Comparison of ENCODE assay signal across 8 cellular contexts in the genomic region with DNA sequence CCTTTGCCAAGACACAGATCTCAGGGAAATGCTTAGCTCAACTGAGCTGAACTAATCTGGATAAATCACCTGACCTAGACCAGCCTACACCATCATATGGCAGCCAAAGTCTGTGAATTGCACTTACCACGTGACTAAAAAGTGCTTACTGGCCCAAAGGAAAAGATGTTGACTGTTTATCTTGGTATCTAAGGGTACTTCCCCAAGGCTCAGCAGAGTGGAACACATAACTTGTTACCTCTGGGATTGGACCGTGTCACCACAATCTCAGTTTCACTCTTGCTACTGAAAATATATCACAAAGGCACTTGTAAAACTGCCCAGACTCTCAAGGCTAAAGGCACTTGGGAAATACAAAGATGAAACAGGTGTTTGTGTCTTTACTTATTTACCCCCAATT. TPM values are rescaled to one million over a fixed set of nuclear protein-coding genes. Genes with fewer than 3 reads are reported as not detected.
DNase-seq lines count a peak whose midpoint lies in the region; ATAC-seq, FAIRE-seq and TF ChIP-seq lines count a peak whose summit lies in the region.
"Not testable (repeated sequence)": the region's sequence is repeated elsewhere in the genome, so short reads cannot be mapped to it uniquely, and the experiment has no call there.

No MANE protein-coding gene starts in this region.

- not testable (repeated sequence) for H3K4me1 Mint-ChIP-seq in astrocyte (ENCODE audit: low read depth, unreplicated experiment)
- peaks cover 30% of the 10 kb centered on the region for H3K4me1 Mint-ChIP-seq in stimulated activated naive CD8-positive, alpha-beta T cell treated with anti-CD3 and anti-CD28 coated beads, Interleukin-15, amount 100 ng/mL, for 72 hours

- not testable (repeated sequence) for H3K4me3 ChIP-seq in astrocyte (ENCODE audit: insufficient read depth, low read depth, low read length); left lung

- H3K27ac ChIP-seq in astrocyte (ENCODE audit: low read depth, low read length): not testable (repeated sequence)
- peak overlapping the region in 1 of 2 donors; percentile 28 for H3K27ac ChIP-seq in left lung

- not testable (repeated sequence) for H3K9me3 ChIP-seq in astrocyte (ENCODE audit: insufficient read depth, low read depth, low read length); left lung

- not testable (repeated sequence) for H2AFZ ChIP-seq in astrocyte (ENCODE audit: low read depth, low read length)

- not testable (repeated sequence) for H3K27me3 ChIP-seq in astrocyte (ENCODE audit: insufficient read depth, low read length); left lung

- not testable (repeated sequence) for H3K9me3 Mint-ChIP-seq in astrocyte (ENCODE audit: unreplicated experiment); stimulated activated naive CD8-positive, alpha-beta T cell treated with anti-CD3 and anti-CD28 coated beads, Interleukin-15, amount 100 ng/mL, for 72 hours

- in situ Hi-C loops in GM13977 (cut with MboI; ENCODE audit: low pct_unique_long_range_greater_than_20kb, low sequenced_read_pairs, unreplicated experiment): loop anchor here (25.0 kb wide), 1 partner anchor 188 kb away; no protein-coding TSS in a partner anchor

- H3K27ac Mint-ChIP-seq in astrocyte (ENCODE audit: unreplicated experiment): not testable (repeated sequence)
- peak overlapping the region in 1 of 2 donors; percentile 40 for H3K27ac Mint-ChIP-seq in stimulated activated naive CD8-positive, alpha-beta T cell treated with anti-CD3 and anti-CD28 coated beads, Interleukin-15, amount 100 ng/mL, for 72 hours

- not testable (repeated sequence) for H4K20me1 ChIP-seq in astrocyte (ENCODE audit: insufficient read depth, low read length)

- not testable (repeated sequence) for H3K4me2 ChIP-seq in astrocyte (ENCODE audit: low read length)

- FAIRE-seq in astrocyte (lab: Jason Lieb, UNC): not testable (repeated sequence)

- H3K36me3 ChIP-seq in astrocyte (ENCODE audit: insufficient read depth, low read length); left lung: not testable (repeated sequence)

- not testable (repeated sequence) for H3K9ac ChIP-seq in astrocyte (ENCODE audit: low read length)

- not testable (repeated sequence) for H3K4me3 Mint-ChIP-seq in astrocyte (ENCODE audit: unreplicated experiment)
- peak overlapping the region in 1 of 2 donors; percentile 32 for H3K4me3 Mint-ChIP-seq in stimulated activated naive CD8-positive, alpha-beta T cell treated with anti-CD3 and anti-CD28 coated beads, Interleukin-15, amount 100 ng/mL, for 72 hours

- H3K27me3 Mint-ChIP-seq in astrocyte (ENCODE audit: low read depth, unreplicated experiment): not testable (repeated sequence)
- H3K27me3 Mint-ChIP-seq in stimulated activated naive CD8-positive, alpha-beta T cell treated with anti-CD3 and anti-CD28 coated beads, Interleukin-15, amount 100 ng/mL, for 72 hours: peaks cover 39% of the 10 kb centered on the region

- peak; percentile 91 for ATAC-seq in GM19397 (IDR thresholded peaks at IDR 0.05; ENCODE audit: unreplicated experiment)
- peak; percentile 94 for ATAC-seq in HG02678 (IDR thresholded peaks at IDR 0.05; ENCODE audit: unreplicated experiment)
- ATAC-seq in HG03342 (IDR thresholded peaks at IDR 0.05; ENCODE audit: unreplicated experiment): peak; percentile 95
- ATAC-seq in left lung: peak; percentile 88
- peak; percentile 99 for ATAC-seq in stimulated activated naive CD8-positive, alpha-beta T cell treated with anti-CD3 and anti-CD28 coated beads, Interleukin-15, amount 100 ng/mL, for 72 hours

- peak; percentile 40 for DNase-seq in GM13977 (ENCODE audit: low spot score)
- DNase-seq in RPMI7951 (ENCODE audit: low read depth): peak; percentile 10
- DNase-seq in astrocyte (ENCODE audit: low read depth): peak; percentile 55
- DNase-seq in left lung: not testable (repeated sequence)
- DNase-seq in stimulated activated naive CD8-positive, alpha-beta T cell treated with anti-CD3 and anti-CD28 coated beads, Interleukin-15, amount 100 ng/mL, for 72 hours: peak; percentile 29 to 55

- TF ChIP-seq CTCF in GM13977 (IDR thresholded peaks at IDR 0.05; ENCODE audit: extremely low read depth, insufficient read depth, missing control alignments); astrocyte (IDR thresholded peaks at IDR 0.05; ENCODE audit: insufficient read depth, low read depth, low read length); left lung (IDR thresholded peaks at IDR 0.05): not testable (repeated sequence)

- intact Hi-C loops in left lung (cut with DNase I): not testable (repeated sequence)

- H3K79me2 ChIP-seq in astrocyte (ENCODE audit: insufficient read depth, low read length): not testable (repeated sequence)

- H3K36me3 Mint-ChIP-seq in astrocyte (ENCODE audit: low read depth, unreplicated experiment): not testable (repeated sequence)

- H3K4me1 ChIP-seq in astrocyte (ENCODE audit: insufficient read depth, low read length); left lung: not testable (repeated sequence)

RNA-seq across cellular contexts. Expression of gene GOLGA5, which starts 18.8 kb away (rescaled TPM):
- total RNA-seq in RPMI7951 (2014; rRNA removed; shearing (Covaris generic)): 28.7 and 37.2 TPM in 2 replicates
- total RNA-seq in astrocyte (43.1 and 49.4 TPM in 2 replicates), left lung (10 to 100 TPM; 35.7 to 38.7 TPM)

RNA-seq across cellular contexts. Expression of gene LGMN, which starts 26.9 kb away (rescaled TPM):
- total RNA-seq in RPMI7951 (2014; rRNA removed; shearing (Covaris generic)): 35.9 and 40.3 TPM in 2 replicates
- total RNA-seq in astrocyte (232 and 278 TPM in 2 replicates), left lung (100 to 1,000 TPM; 247 to 251 TPM)
